In genomic region chr14:101231828-101232227, GRCh38 we compare ENCODE assay signal across 24 cellular contexts.
"Had no signal": no experiment of that assay in that cellular context is flagged by ENCODE, and none has a peak within 500 bp of the region (broad histone marks: within the 10 kb centered on the region; RNA-seq: fewer than 3 reads in every experiment).

No MANE protein-coding gene starts in this region.

- H3K9me3 ChIP-seq: breast epithelium, heart left ventricle, prostate gland, suprapubic skin had no signal

- H3K27ac ChIP-seq: breast epithelium, heart left ventricle, prostate gland, suprapubic skin had no signal

- H3K36me3 Mint-ChIP-seq: immature natural killer cell, naive B cell had no signal

- H3K9me3 Mint-ChIP-seq: activated CD4-positive, alpha-beta T cell treated with anti-CD3 and anti-CD28 coated beads, Interleukin-2, amount 10 ng/mL, durations not matched to agents 24 days and 14 days; activated T-helper 17 cell treated with anti-CD3 and anti-CD28 coated beads, Interleukin-2, amount 50 U/mL, for 72 hours; dendritic cell treated with granulocyte-macrophage colony-stimulating factor and Interleukin-4, amounts not matched to agents 40 ng/mL and 50 ng/mL, for 4 days; effector memory CD8-positive, alpha-beta T cell; immature natural killer cell; naive B cell had no signal

- H3K4me1 Mint-ChIP-seq: activated CD4-positive, alpha-beta T cell treated with anti-CD3 and anti-CD28 coated beads, Interleukin-2, amount 10 ng/mL, durations not matched to agents 24 days and 14 days; activated T-helper 17 cell treated with anti-CD3 and anti-CD28 coated beads, Interleukin-2, amount 50 U/mL, for 72 hours; immature natural killer cell had no signal

- ATAC-seq: activated CD8-positive, alpha-beta T cell treated with anti-CD3 and anti-CD28 coated beads, Interleukin-2, amount 10 ng/mL, durations not matched to agents 7 days and 5 days; activated T-helper 17 cell treated with anti-CD3 and anti-CD28 coated beads, Interleukin-2, amount 50 U/mL, for 72 hours; effector memory CD8-positive, alpha-beta T cell; heart left ventricle; left cardiac atrium; right cardiac atrium had no signal

- H3K4me2 ChIP-seq: smooth muscle cell had no signal

- H3K4me3 Mint-ChIP-seq: activated CD4-positive, alpha-beta T cell treated with anti-CD3 and anti-CD28 coated beads, Interleukin-2, amount 10 ng/mL, durations not matched to agents 24 days and 14 days; activated CD8-positive, alpha-beta T cell treated with anti-CD3 and anti-CD28 coated beads, Interleukin-2, amount 10 ng/mL, durations not matched to agents 7 days and 5 days; activated T-helper 17 cell treated with anti-CD3 and anti-CD28 coated beads, Interleukin-2, amount 50 U/mL, for 72 hours; dendritic cell treated with granulocyte-macrophage colony-stimulating factor and Interleukin-4, amounts not matched to agents 40 ng/mL and 50 ng/mL, for 4 days; effector memory CD8-positive, alpha-beta T cell; immature natural killer cell had no signal

- H3K4me3 ChIP-seq: breast epithelium, heart left ventricle, lung, prostate gland, smooth muscle cell, suprapubic skin had no signal

- H3K36me3 ChIP-seq: breast epithelium, heart left ventricle, prostate gland, suprapubic skin had no signal

- H3K27me3 Mint-ChIP-seq: activated CD4-positive, alpha-beta T cell treated with anti-CD3 and anti-CD28 coated beads, Interleukin-2, amount 10 ng/mL, durations not matched to agents 24 days and 14 days; activated T-helper 17 cell treated with anti-CD3 and anti-CD28 coated beads, Interleukin-2, amount 50 U/mL, for 72 hours had no signal

- H3K4me1 ChIP-seq: breast epithelium, heart left ventricle, prostate gland, suprapubic skin had no signal

- H3K27ac Mint-ChIP-seq: activated CD4-positive, alpha-beta T cell treated with anti-CD3 and anti-CD28 coated beads, Interleukin-2, amount 10 ng/mL, durations not matched to agents 24 days and 14 days; activated CD8-positive, alpha-beta T cell treated with anti-CD3 and anti-CD28 coated beads, Interleukin-2, amount 10 ng/mL, durations not matched to agents 7 days and 5 days; activated T-helper 17 cell treated with anti-CD3 and anti-CD28 coated beads, Interleukin-2, amount 50 U/mL, for 72 hours; dendritic cell treated with granulocyte-macrophage colony-stimulating factor and Interleukin-4, amounts not matched to agents 40 ng/mL and 50 ng/mL, for 4 days; effector memory CD8-positive, alpha-beta T cell; immature natural killer cell; naive B cell had no signal

- DNase-seq: activated CD4-positive, alpha-beta T cell treated with anti-CD3 and anti-CD28 coated beads, Interleukin-2, amount 10 ng/mL, durations not matched to agents 24 days and 14 days; activated CD4-positive, CD25-positive, alpha-beta regulatory T cell; activated CD8-positive, alpha-beta T cell treated with anti-CD3 and anti-CD28 coated beads, Interleukin-2, amount 10 ng/mL, durations not matched to agents 7 days and 5 days; activated naive CD4-positive, alpha-beta T cell treated with Interleukin-2 at 50 U/mL for 16 hours; activated T-cell treated with anti-CD3 and anti-CD28 coated beads for 4 hours; anterior cingulate cortex; cerebellar nuclear complex; effector memory CD8-positive, alpha-beta T cell; immature natural killer cell; left cardiac atrium; naive B cell; right cardiac atrium; stimulated activated CD4-positive, alpha-beta T cell treated with anti-CD3 and anti-CD28 coated beads, Interleukin-4, amount 100 ng/mL, for 4 hours; stimulated activated CD8-positive, alpha-beta memory T cell treated with anti-CD3 and anti-CD28 coated beads, Interleukin-4, amount 100 ng/mL, for 48 hours; stimulated activated naive CD4-positive, alpha-beta T cell treated with Interleukin-2 at 50 U/mL for 16 hours; trophoblast cell had no signal
